In the genomic region with DNA sequence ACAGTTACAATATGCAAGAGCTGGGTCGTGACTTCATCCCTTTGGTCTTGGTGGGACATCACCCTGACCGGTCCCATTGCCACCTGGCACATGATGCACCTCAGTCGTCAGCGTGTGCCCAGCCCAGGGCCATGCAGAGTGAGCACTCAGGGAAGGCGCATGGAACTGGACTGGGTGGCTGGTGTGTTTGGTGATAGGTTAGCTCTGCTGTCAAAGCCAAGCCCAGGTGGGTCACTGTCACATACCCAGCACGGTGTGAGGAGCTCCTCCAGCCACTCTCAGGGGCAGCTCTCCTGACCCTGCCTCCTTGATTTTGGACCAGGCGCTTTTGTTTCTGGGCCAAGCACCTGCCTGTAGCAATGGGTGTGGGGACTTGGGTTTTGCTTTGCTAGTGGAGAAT, we compare ENCODE assay signal across 24 cellular contexts.
DNase-seq lines count a peak whose midpoint lies in the region; ATAC-seq and TF ChIP-seq lines count a peak whose summit lies in the region.
"Had no signal": no experiment of that assay in that cellular context is flagged by ENCODE, and none has a peak within 500 bp of the region (broad histone marks: within the 10 kb centered on the region; RNA-seq: fewer than 3 reads in every experiment).

No MANE protein-coding gene starts in this region.

- POLR2A ChIA-PET in MCF 10A (lab: Yijun Ruan, JAX), result interaction anchor here (1.0 to 3.5 kb wide), 4 partner anchors 9 to 104 kb away, joined by 3 to 16 read pairs (median 4); no protein-coding TSS in a partner anchor

- H2AFZ ChIP-seq in mammary epithelial cell (ENCODE audit: low read depth, low read length), result no peak overlapping the region

- H3K36me3 ChIP-seq in mammary epithelial cell (ENCODE audit: insufficient read depth, low read length) (no peaks in the 10 kb centered on the region), esophagus muscularis mucosa (peaks cover 0 to 6% (median 2%) of the 10 kb centered on the region in 4 donors), ovary (no peaks in the 10 kb centered on the region), tibial nerve (no peaks in the 10 kb centered on the region)
- H3K36me3 ChIP-seq: right lobe of liver had no signal

- H3K27ac Mint-ChIP-seq in MCF 10A (ENCODE audit: low read depth, unreplicated experiment), result peak overlapping the region; percentile 92
- H3K27ac Mint-ChIP-seq: activated naive CD4-positive, alpha-beta T cell treated with anti-CD3 and anti-CD28 coated beads for 36 hours; T-cell had no signal

- DNase-seq in MCF 10A (ENCODE audit: unreplicated experiment) (no peak), mammary epithelial cell (no peak), esophagus muscularis mucosa (ENCODE audit: extremely low spot score) (no peak), ovary (no peak), tibial nerve (ENCODE audit: low spot score in 2 of 2) (no peak), HCEC 1CT (no peak)
- DNase-seq in activated CD4-positive, alpha-beta T cell treated with anti-CD3 and anti-CD28 coated beads, Interleukin-2, amount 50 U/mL, for 48 hours, result no peak
- DNase-seq: 8988T; activated naive CD4-positive, alpha-beta T cell treated with anti-CD3 and anti-CD28 coated beads for 36 hours; activated T-cell treated with anti-CD3 and anti-CD28 coated beads, Interleukin-2, amount 50 U/mL, for 48 hours; CD8-positive, alpha-beta memory T cell; central memory CD4-positive, alpha-beta T cell; DMS53; foreskin keratinocyte; GDM1; KBM-7; NCI-H2171 treated with DMSO at 0.1 percent for 48 hours; NCI-H69; occipital lobe; right lobe of liver; SIG-M5; T-cell had no signal

- peaks cover 40% of the 10 kb centered on the region for H3K4me1 Mint-ChIP-seq in MCF 10A (ENCODE audit: insufficient read depth, unreplicated experiment)
- H3K4me1 Mint-ChIP-seq: CD8-positive, alpha-beta memory T cell had no signal

- no peak overlapping the region for H3K4me3 Mint-ChIP-seq in MCF 10A (ENCODE audit: unreplicated experiment)
- H3K4me3 Mint-ChIP-seq: activated naive CD4-positive, alpha-beta T cell treated with anti-CD3 and anti-CD28 coated beads for 36 hours; CD8-positive, alpha-beta memory T cell; T-cell had no signal

- H3K27ac ChIP-seq in mammary epithelial cell (ENCODE audit: insufficient read depth, low read depth, low read length) (no peak overlapping the region), esophagus muscularis mucosa (replicated peaks in 1 of 4) (peak overlapping the region; percentile 79 to 87 (median 83)), ovary (peak overlapping the region; percentile 26 to 72), tibial nerve (peak overlapping the region; percentile 48 to 86 (median 68))
- H3K27ac ChIP-seq: foreskin keratinocyte had no signal

- no peaks in the 10 kb centered on the region for H3K27me3 Mint-ChIP-seq in MCF 10A (ENCODE audit: insufficient read depth, unreplicated experiment)
- H3K27me3 Mint-ChIP-seq: T-cell had no signal

- dilution Hi-C loops in mammary epithelial cell (cut with HindIII; ENCODE audit: low sequenced_read_pairs), result no loop called here

- BruUV-seq in MCF 10A (replicated peaks; lab: Mats Ljungman, UMichigan) (no TSS peak), mammary epithelial cell (replicated peaks; lab: Mats Ljungman, UMichigan) (no TSS peak)

- 100% methylated on average over 6 of the region's 7 CpGs for WGBS in mammary epithelial cell (ENCODE audit: low coverage, missing lambda C conversion rate)
- 100% methylated on average over 1 of the region's 7 CpGs for WGBS in esophagus muscularis mucosa
- WGBS in ovary, 3 donors, result 89 to 92% (median 90%) methylated on average over 7 of the region's 7 CpGs
- 82 to 92% methylated on average over 7 of the region's 7 CpGs for WGBS in tibial nerve, 2 donors

- H4K20me1 ChIP-seq in mammary epithelial cell (ENCODE audit: insufficient read depth, low read length), result no peaks in the 10 kb centered on the region

- H3K9me3 ChIP-seq in mammary epithelial cell (replicated peaks; ENCODE audit: insufficient read depth, low read length) (no peaks in the 10 kb centered on the region), esophagus muscularis mucosa (no peaks in the 10 kb centered on the region), ovary (no peaks in the 10 kb centered on the region), tibial nerve (no peaks in the 10 kb centered on the region)
- H3K9me3 ChIP-seq: right lobe of liver had no signal

- H3K4me2 ChIP-seq in mammary epithelial cell (ENCODE audit: insufficient read depth, low read depth, low read length), result no peak overlapping the region

- no peaks in the 10 kb centered on the region for H3K79me2 ChIP-seq in mammary epithelial cell (ENCODE audit: insufficient read depth, low read length)

- TF ChIP-seq CTCF in MCF 10A (IDR thresholded peaks at IDR 0.05; ENCODE audit: unreplicated experiment) (no peak), mammary epithelial cell (conservative IDR thresholded peaks at IDR 0.05 in 1 of 2, IDR thresholded peaks at IDR 0.05 in 1 of 2; ENCODE audit: extremely low read depth in 1 of 2, insufficient read depth in 1 of 2, low read depth in 1 of 2, low read length in 2 of 2) (no peak), esophagus muscularis mucosa (IDR thresholded peaks at IDR 0.05) (no peak), ovary (IDR thresholded peaks at IDR 0.05) (no peak), tibial nerve (IDR thresholded peaks at IDR 0.05) (no peak)

- intact Hi-C loops in MCF 10A (cut with micrococcal nuclease), result no loop called here
- intact Hi-C loops in mammary epithelial cell (cut with micrococcal nuclease), result no loop called here
- intact Hi-C loops in esophagus muscularis mucosa (cut with DNase I), result loop anchor here (5.0 kb wide), 1 partner anchor 125 kb away; no protein-coding TSS in a partner anchor
- intact Hi-C loops in ovary (cut with DNase I), result loop anchor here in 1 of 4 donors (10.0 kb wide), 1 partner anchor 132 kb away; no protein-coding TSS in a partner anchor

- no peak for TF ChIP-seq POLR2A in esophagus muscularis mucosa (IDR thresholded peaks at IDR 0.05; ENCODE audit: low read depth)
- TF ChIP-seq POLR2A in ovary (IDR thresholded peaks at IDR 0.05), result no peak
- no peak for TF ChIP-seq POLR2A in tibial nerve (IDR thresholded peaks at IDR 0.05)

- no peak for ATAC-seq in HG03196 (IDR thresholded peaks at IDR 0.05; ENCODE audit: unreplicated experiment)
- ATAC-seq: foreskin keratinocyte, HCT116, right lobe of liver, T-cell had no signal

- H3K4me1 ChIP-seq in mammary epithelial cell (ENCODE audit: insufficient read depth, low read length) (peaks cover 11% of the 10 kb centered on the region), esophagus muscularis mucosa (peaks cover 61 to 85% (median 77%) of the 10 kb centered on the region in 4 donors), ovary (ENCODE audit: insufficient read depth) (peaks cover 25% of the 10 kb centered on the region), tibial nerve (peaks cover 0 to 77% (median 10%) of the 10 kb centered on the region in 4 donors)
- H3K4me1 ChIP-seq: foreskin keratinocyte had no signal

- no peaks in the 10 kb centered on the region for H3K9me3 Mint-ChIP-seq in MCF 10A (ENCODE audit: unreplicated experiment)
- H3K9me3 Mint-ChIP-seq: activated naive CD4-positive, alpha-beta T cell treated with anti-CD3 and anti-CD28 coated beads for 36 hours; CD8-positive, alpha-beta memory T cell; T-cell had no signal

- in situ Hi-C loops in mammary epithelial cell (cut with MboI; ENCODE audit: low sequenced_read_pairs in 2 of 2), result no loop called here

- no peaks in the 10 kb centered on the region for H3K36me3 Mint-ChIP-seq in MCF 10A (ENCODE audit: insufficient read depth, unreplicated experiment)
- H3K36me3 Mint-ChIP-seq: CD8-positive, alpha-beta memory T cell; T-cell had no signal

- H3K27me3 ChIP-seq in mammary epithelial cell (ENCODE audit: insufficient read depth, low read length), result no peaks in the 10 kb centered on the region
- no peaks in the 10 kb centered on the region for H3K27me3 ChIP-seq in esophagus muscularis mucosa
- H3K27me3 ChIP-seq in ovary, result no peaks in the 10 kb centered on the region
- H3K27me3 ChIP-seq in tibial nerve, result no peaks in the 10 kb centered on the region
- H3K27me3 ChIP-seq: foreskin keratinocyte, right lobe of liver had no signal

- no peak overlapping the region for H3K4me3 ChIP-seq in mammary epithelial cell (replicated peaks in 1 of 3; ENCODE audit: insufficient read depth in 1 of 3, low read depth in 2 of 3, low read length in 3 of 3)
- H3K4me3 ChIP-seq in esophagus muscularis mucosa, result no peak overlapping the region
- no peak overlapping the region for H3K4me3 ChIP-seq in ovary
- no peak overlapping the region for H3K4me3 ChIP-seq in tibial nerve
- H3K4me3 ChIP-seq: right lobe of liver had no signal

- no peak for TF ChIP-seq EP300 in esophagus muscularis mucosa (IDR thresholded peaks at IDR 0.05)
- no peak for TF ChIP-seq EP300 in ovary (IDR thresholded peaks at IDR 0.05)
- no peak for TF ChIP-seq EP300 in tibial nerve (IDR thresholded peaks at IDR 0.05)

- CTCF ChIA-PET in MCF 10A (lab: Yijun Ruan, JAX), result interaction anchor here (0.6 to 3.0 kb wide), 5 partner anchors 9 to 737 kb away, joined by 3 to 15 read pairs (median 5); no protein-coding TSS in a partner anchor
- CTCF ChIA-PET in mammary epithelial cell (lab: Charles Lee; ENCODE audit: low non-redundant PET), result no interaction called here

- no peak overlapping the region for H3K9ac ChIP-seq in mammary epithelial cell (ENCODE audit: insufficient read depth, low read length)
